Comparison of ENCODE assay signal across 8 cellular contexts in genomic region chr18:58671122-58671940, GRCh38. TPM values are rescaled to one million over a fixed set of nuclear protein-coding genes. Genes with fewer than 3 reads are reported as not detected.
DNase-seq lines count a peak whose midpoint lies in the region; ATAC-seq and TF ChIP-seq lines count a peak whose summit lies in the region.

Gene MALT1 (plus strand): TSS chr18:58671465. CDS start chr18:58671644, 179 bp downstream.

- H3K4me3 ChIP-seq in HFF-Myc (replicated peaks; ENCODE audit: low read depth, low read length) (peak within 1 kb of the TSS; percentile 78), NB4 (ENCODE audit: low read depth, low read length) (peak within 1 kb of the TSS; percentile 74), gastroesophageal sphincter (peak within 1 kb of the TSS; percentile 63 to 98), suprapubic skin (peak within 1 kb of the TSS; percentile 94)

- TF ChIP-seq CTCF in HFF-Myc (IDR thresholded peaks at IDR 0.05; ENCODE audit: low read depth, low read length, missing control alignments) (no peak), NB4 (IDR thresholded peaks at IDR 0.05; ENCODE audit: low read depth, low read length) (no peak), gastroesophageal sphincter (IDR thresholded peaks at IDR 0.05) (peak in 3 of 4 experiments; percentile 5 to 38 (median 13)), suprapubic skin (IDR thresholded peaks at IDR 0.05) (no peak)

- TF ChIP-seq POLR2A in NB4 (IDR thresholded peaks at IDR 0.05; ENCODE audit: extremely low read depth, insufficient read length) (peak; percentile 17), gastroesophageal sphincter (IDR thresholded peaks at IDR 0.05) (peak; percentile 85 to 86), suprapubic skin (IDR thresholded peaks at IDR 0.05) (peak; percentile 66 to 83)

- peak within 1 kb of the TSS; percentile 92 for H3K27ac Mint-ChIP-seq in activated naive CD4-positive, alpha-beta T cell treated with anti-CD3 and anti-CD28 coated beads for 36 hours

- no peaks in the 10 kb centered on the region for H3K9me3 ChIP-seq in gastroesophageal sphincter
- H3K9me3 ChIP-seq in suprapubic skin: no peaks in the 10 kb centered on the region

- DNase-seq in GM04504 (ENCODE audit: low read depth): peak; percentile 80
- peak; percentile 52 for DNase-seq in HFF-Myc (ENCODE audit: extremely low read depth, low read depth)
- DNase-seq in NB4 (ENCODE audit: low read depth): peak; percentile 95
- peak; percentile 86 for DNase-seq in SK-N-DZ (ENCODE audit: low spot score)
- DNase-seq in activated naive CD4-positive, alpha-beta T cell treated with anti-CD3 and anti-CD28 coated beads for 36 hours: peak; percentile 93
- peak; percentile 84 for DNase-seq in occipital lobe (lab: John Stamatoyannopoulos, UW)
- DNase-seq in suprapubic skin (ENCODE audit: low spot score in 2 of 2): peak; percentile 94

- TF ChIP-seq EP300 in gastroesophageal sphincter (IDR thresholded peaks at IDR 0.05): no peak
- TF ChIP-seq EP300 in suprapubic skin (IDR thresholded peaks at IDR 0.05): no peak

- ATAC-seq in gastroesophageal sphincter: peak; percentile 94

- H3K27me3 ChIP-seq in gastroesophageal sphincter (peaks cover 13% of the 10 kb centered on the region), suprapubic skin (no peaks in the 10 kb centered on the region)

- no peaks in the 10 kb centered on the region for H3K36me3 ChIP-seq in gastroesophageal sphincter
- no peaks in the 10 kb centered on the region for H3K36me3 ChIP-seq in suprapubic skin

- peaks cover 0 to 26% (median 10%) of the 10 kb centered on the region in 3 donors for H3K4me1 ChIP-seq in gastroesophageal sphincter
- H3K4me1 ChIP-seq in suprapubic skin: peaks cover 24% of the 10 kb centered on the region

- intact Hi-C loops in activated naive CD4-positive, alpha-beta T cell treated with anti-CD3 and anti-CD28 coated beads for 36 hours (cut with micrococcal nuclease): loop anchor here (1.0 to 5.0 kb wide), 10 partner anchors 17 to 1231 kb away; partner anchors contain the start of gene NARS1

- H3K9me3 Mint-ChIP-seq in activated naive CD4-positive, alpha-beta T cell treated with anti-CD3 and anti-CD28 coated beads for 36 hours: no peaks in the 10 kb centered on the region

- CTCF ChIA-PET in activated naive CD4-positive, alpha-beta T cell treated with anti-CD3 and anti-CD28 coated beads for 36 hours (lab: Charles Lee): interaction anchor here (0.8 to 5.0 kb wide), 13 partner anchors 12 to 142 kb away, joined by 3 to 35 read pairs (median 5); no protein-coding TSS in a partner anchor

- H3K4me3 Mint-ChIP-seq in activated naive CD4-positive, alpha-beta T cell treated with anti-CD3 and anti-CD28 coated beads for 36 hours: peak within 1 kb of the TSS; percentile 94

- H3K27me3 Mint-ChIP-seq in activated naive CD4-positive, alpha-beta T cell treated with anti-CD3 and anti-CD28 coated beads for 36 hours (ENCODE audit: low read depth): no peaks in the 10 kb centered on the region

- peaks cover 5% of the 10 kb centered on the region for H3K36me3 Mint-ChIP-seq in activated naive CD4-positive, alpha-beta T cell treated with anti-CD3 and anti-CD28 coated beads for 36 hours (ENCODE audit: low read depth)

- no CpG with 5 or more reads among the region's 98 CpGs for WGBS in gastroesophageal sphincter (ENCODE audit: low coverage in 1 of 2), 2 donors
- WGBS in suprapubic skin: 0% methylated on average over 2 of the region's 98 CpGs

- H3K4me1 Mint-ChIP-seq in activated naive CD4-positive, alpha-beta T cell treated with anti-CD3 and anti-CD28 coated beads for 36 hours (ENCODE audit: low read depth): peaks cover 65% of the 10 kb centered on the region

- peak within 1 kb of the TSS; percentile 77 to 98 (median 96) for H3K27ac ChIP-seq in gastroesophageal sphincter
- peak within 1 kb of the TSS; percentile 98 for H3K27ac ChIP-seq in suprapubic skin

RNA-seq across cellular contexts. Expression of gene MALT1, which starts in this region (rescaled TPM):
- polyA plus RNA-seq in SK-N-DZ (2014; cell fraction: cytosol; rRNA removed): 12.8 and 15.4 TPM in 2 replicates
- 18.0 and 19.4 TPM in 2 replicates for polyA plus RNA-seq in SK-N-DZ (2014; cell fraction: nucleus; rRNA removed)
- total RNA-seq in activated naive CD4-positive, alpha-beta T cell treated with anti-CD3 and anti-CD28 coated beads for 36 hours: 10 to 100 TPM; 39.7 to 41.0 TPM
- total RNA-seq in gastroesophageal sphincter (10 to 100 TPM; 19.4 to 26.6 (median 24.1) TPM), occipital lobe (25.4 TPM), suprapubic skin (10 to 100 TPM; 33.9 to 49.5 (median 37.1) TPM)

Comparison
In these comparisons a context has a peak if more than half of its experiments do, and no peak if none do; other contexts are left out.
1. Peak in every context shown above with its lines: DNase-seq, ATAC-seq, H3K4me3 ChIP-seq and H3K27ac ChIP-seq.
2. CTCF ChIP-seq: peak in gastroesophageal sphincter (3 of 4); none in HFF-Myc (single experiment), NB4 (single experiment) and suprapubic skin (0 of 2).
3. POLR2A ChIP-seq: peak in every context shown above with its lines; median percentile 86 in gastroesophageal sphincter; 74 in suprapubic skin; 17 in NB4.